Comparison of ENCODE assay signal across 1 cellular context in the genomic region with DNA sequence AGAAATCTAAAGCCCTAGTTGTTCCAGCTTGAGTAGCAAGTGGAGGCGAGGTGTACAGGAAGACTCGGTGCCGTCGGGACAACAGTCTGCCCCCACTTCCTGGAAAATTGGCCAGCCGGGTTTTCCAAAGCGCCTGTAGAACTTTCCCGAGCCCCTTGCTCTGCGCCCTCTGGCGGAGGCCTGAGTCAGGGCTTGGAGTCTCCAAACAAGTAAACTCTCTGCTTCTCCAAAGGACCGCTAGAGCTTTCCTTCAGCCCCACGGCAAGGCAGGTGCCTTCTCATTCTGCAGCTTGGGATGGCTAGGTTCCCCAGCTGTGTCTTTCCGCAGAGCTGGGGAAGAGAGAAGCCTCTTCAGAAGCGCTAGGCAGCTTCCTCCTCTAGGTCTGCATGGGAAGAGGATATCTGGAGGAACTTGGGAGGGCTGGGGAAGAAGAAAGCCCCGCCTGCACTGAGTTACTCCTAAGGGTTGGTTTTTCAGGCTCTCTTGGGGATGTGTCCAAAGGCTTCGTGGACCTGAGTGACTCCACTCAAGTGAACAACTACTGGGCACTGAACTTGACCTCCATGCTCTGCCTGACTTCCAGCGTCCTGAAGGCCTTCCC.
TF ChIP-seq lines count a peak whose summit lies in the region.

No MANE protein-coding gene starts in this region.

TF ChIP-seq in K562, 482 proteins besides CTCF, POLR2A, EP300 and RAD21 (continued from another document):
- TF ChIP-seq, protein P1, sequence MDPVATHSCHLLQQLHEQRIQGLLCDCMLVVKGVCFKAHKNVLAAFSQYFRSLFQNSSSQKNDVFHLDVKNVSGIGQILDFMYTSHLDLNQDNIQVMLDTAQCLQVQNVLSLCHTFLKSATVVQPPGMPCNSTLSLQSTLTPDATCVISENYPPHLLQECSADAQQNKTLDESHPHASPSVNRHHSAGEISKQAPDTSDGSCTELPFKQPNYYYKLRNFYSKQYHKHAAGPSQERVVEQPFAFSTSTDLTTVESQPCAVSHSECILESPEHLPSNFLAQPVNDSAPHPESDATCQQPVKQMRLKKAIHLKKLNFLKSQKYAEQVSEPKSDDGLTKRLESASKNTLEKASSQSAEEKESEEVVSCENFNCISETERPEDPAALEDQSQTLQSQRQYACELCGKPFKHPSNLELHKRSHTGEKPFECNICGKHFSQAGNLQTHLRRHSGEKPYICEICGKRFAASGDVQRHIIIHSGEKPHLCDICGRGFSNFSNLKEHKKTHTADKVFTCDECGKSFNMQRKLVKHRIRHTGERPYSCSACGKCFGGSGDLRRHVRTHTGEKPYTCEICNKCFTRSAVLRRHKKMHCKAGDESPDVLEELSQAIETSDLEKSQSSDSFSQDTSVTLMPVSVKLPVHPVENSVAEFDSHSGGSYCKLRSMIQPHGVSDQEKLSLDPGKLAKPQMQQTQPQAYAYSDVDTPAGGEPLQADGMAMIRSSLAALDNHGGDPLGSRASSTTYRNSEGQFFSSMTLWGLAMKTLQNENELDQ (CRISPR knock-in tag; IDR thresholded peaks at IDR 0.05; ENCODE audit: borderline replicate concordance), result no peak
- no peak for TF ChIP-seq ETS2 (tag; IDR thresholded peaks at IDR 0.05; ENCODE audit: borderline replicate concordance, poor library complexity, severe bottlenecking)
- no peak for TF ChIP-seq NFRKB (IDR thresholded peaks at IDR 0.05; ENCODE audit: low read depth)
- no peak for TF ChIP-seq ZC3H8 (IDR thresholded peaks at IDR 0.05)
